ENCODE assay signal across 9 cellular contexts in genomic region chr2:45821558-45822271, GRCh38.
DNase-seq lines count a peak whose midpoint lies in the region; ATAC-seq, FAIRE-seq and TF ChIP-seq lines count a peak whose summit lies in the region.
"Had no signal": no experiment of that assay in that cellular context is flagged by ENCODE, and none has a peak within 500 bp of the region (broad histone marks: within the 10 kb centered on the region; RNA-seq: fewer than 3 reads in every experiment).

No MANE protein-coding gene starts in this region.

- H3K9me3 ChIP-seq in pancreas (no peaks in the 10 kb centered on the region), HAP-1 (no peaks in the 10 kb centered on the region), MG63 (no peaks in the 10 kb centered on the region)

- H3K4me3 ChIP-seq in fibroblast of pulmonary artery (replicated peaks; ENCODE audit: low read depth, low read length): no peak overlapping the region
- H3K4me3 ChIP-seq in pancreas: no peak overlapping the region
- H3K4me3 ChIP-seq in HAP-1: no peak overlapping the region
- no peak overlapping the region for H3K4me3 ChIP-seq in MG63

- H3K27me3 ChIP-seq in pancreas (no peaks in the 10 kb centered on the region), HAP-1 (ENCODE audit: low read depth) (no peaks in the 10 kb centered on the region), MG63 (no peaks in the 10 kb centered on the region)

- DNase-seq in DMS153 treated with DMSO at 0.1 percent for 48 hours (lab: John Stamatoyannopoulos, UW; ENCODE audit: unreplicated experiment) (peak; percentile 64), NCI-H510A treated with DMSO at 0.1 percent for 48 hours (lab: John Stamatoyannopoulos, UW) (peak; percentile 71), fibroblast of pulmonary artery (ENCODE audit: low read depth) (peak; percentile 87), pancreas (peak; percentile 71 to 90 (median 86)), HAP-1 (ENCODE audit: low spot score in 2 of 2) (no peak), MG63 (no peak)
- DNase-seq: T-cell had no signal

- TF ChIP-seq CTCF in fibroblast of pulmonary artery (IDR thresholded peaks at IDR 0.05; ENCODE audit: low read length, missing control alignments) (no peak), pancreas (IDR thresholded peaks at IDR 0.05) (no peak)

- FAIRE-seq in pancreas (lab: Jason Lieb, UNC): no peak

- no peaks in the 10 kb centered on the region for H3K36me3 ChIP-seq in pancreas
- no peaks in the 10 kb centered on the region for H3K36me3 ChIP-seq in HAP-1 (replicated peaks)
- no peaks in the 10 kb centered on the region for H3K36me3 ChIP-seq in MG63

- H3K4me1 ChIP-seq in pancreas (peaks cover 23 to 38% (median 35%) of the 10 kb centered on the region in 3 donors), HAP-1 (no peaks in the 10 kb centered on the region)

- in situ Hi-C loops in HAP-1 (cut with MboI; ENCODE audit: low sequenced_read_pairs): no loop called here

- H3K27ac ChIP-seq in pancreas: peak overlapping the region; percentile 60 to 81 (median 68)

- intact Hi-C loops in pancreas (cut with DNase I): no loop called here

- ATAC-seq in pancreas (peak; percentile 78 to 88 (median 80)), HG03354 (IDR thresholded peaks at IDR 0.05; ENCODE audit: poor library complexity, severe bottlenecking, unreplicated experiment) (no peak), GM18520 (IDR thresholded peaks at IDR 0.05; ENCODE audit: unreplicated experiment) (no peak)

- 30 to 31% methylated on average over 9 of the region's 9 CpGs for WGBS in pancreas, 2 donors

Comparison
In these comparisons a context has a peak if more than half of its experiments do, and no peak if none do; other contexts are left out.
1. DNase-seq: peak in DMS153 treated with DMSO at 0.1 percent for 48 hours (single experiment), NCI-H510A treated with DMSO at 0.1 percent for 48 hours (single experiment), fibroblast of pulmonary artery (single experiment) and pancreas (6 of 6); none in HAP-1 (0 of 2) and MG63 (single experiment).
2. ATAC-seq: peak in pancreas (4 of 4); none in HG03354 (single experiment) and GM18520 (single experiment).